Comparison of ENCODE assay signal across 8 cellular contexts in genomic region chr1:185720633-185721272, GRCh38. TPM values are rescaled to one million over a fixed set of nuclear protein-coding genes. Genes with fewer than 3 reads are reported as not detected.
A peak's percentile ranks its signal among the peaks of the same experiment; 100 is the strongest.
DNase-seq lines count a peak whose midpoint lies in the region; ATAC-seq and TF ChIP-seq lines count a peak whose summit lies in the region.

No MANE protein-coding gene starts in this region.

- ATAC-seq in foreskin keratinocyte (no peak), GM19351 (IDR thresholded peaks at IDR 0.05; ENCODE audit: unreplicated experiment) (no peak), GM19452 (IDR thresholded peaks at IDR 0.05; ENCODE audit: unreplicated experiment) (no peak)

- H3K4me3 ChIP-seq in smooth muscle cell, result no peak overlapping the region

- H3K9me3 ChIP-seq in smooth muscle cell (replicated peaks; ENCODE audit: low read depth), result no peaks in the 10 kb centered on the region

- H2AFZ ChIP-seq in smooth muscle cell (ENCODE audit: low read depth), result no peak overlapping the region

- peaks cover 4% of the 10 kb centered on the region for H3F3A ChIP-seq in smooth muscle cell (ENCODE audit: low read depth)

- H4K20me1 ChIP-seq in smooth muscle cell (ENCODE audit: low read depth), result no peaks in the 10 kb centered on the region

- no peaks in the 10 kb centered on the region for H3K27me3 ChIP-seq in foreskin keratinocyte
- no peaks in the 10 kb centered on the region for H3K27me3 ChIP-seq in smooth muscle cell (ENCODE audit: low read depth)

- TF ChIP-seq CTCF in foreskin keratinocyte (conservative IDR thresholded peaks at IDR 0.05) (peak; percentile 73), smooth muscle cell (IDR thresholded peaks at IDR 0.05; ENCODE audit: borderline replicate concordance, insufficient read depth, poor library complexity, severe bottlenecking) (peak; percentile 71)

- peak; percentile 9 to 42 for DNase-seq in NCI-H524 (lab: John Stamatoyannopoulos, UW)
- no peak for DNase-seq in NCI-H524 treated with DMSO at 0.1 percent for 48 hours (lab: John Stamatoyannopoulos, UW)
- peak; percentile 51 for DNase-seq in RKO (ENCODE audit: low spot score)
- DNase-seq in foreskin keratinocyte, result peak in 1 of 2 donors; percentile 39
- DNase-seq in smooth muscle cell (lab: John Stamatoyannopoulos, UW; ENCODE audit: unreplicated experiment), result no peak
- no peak for DNase-seq in activated CD8-positive, alpha-beta memory T cell treated with anti-CD3 and anti-CD28 coated beads, Interleukin-2, amount 50 U/mL, for 48 hours

- H3K27ac ChIP-seq in foreskin keratinocyte (no peak overlapping the region), smooth muscle cell (ENCODE audit: low read depth) (peak overlapping the region; percentile 46)

- H3K4me2 ChIP-seq in smooth muscle cell, result peak overlapping the region; percentile 1

- no peaks in the 10 kb centered on the region for H3K36me3 ChIP-seq in smooth muscle cell (ENCODE audit: low read depth)

- peaks cover 20% of the 10 kb centered on the region for H3K4me1 ChIP-seq in foreskin keratinocyte
- peaks cover 3% of the 10 kb centered on the region for H3K4me1 ChIP-seq in smooth muscle cell (ENCODE audit: low read depth)

- WGBS in smooth muscle cell (ENCODE audit: low lambda C conversion rate), result 11% methylated on average over 2 of the region's 2 CpGs

- H3K79me2 ChIP-seq in smooth muscle cell (ENCODE audit: low read depth), result no peaks in the 10 kb centered on the region

- H3K9ac ChIP-seq in smooth muscle cell (ENCODE audit: low read depth), result no peak overlapping the region

RNA-seq across cellular contexts. Expression of gene HMCN1, which starts 13.4 kb away (rescaled TPM):
- 0.46 and 0.85 TPM in 2 replicates for total RNA-seq in foreskin keratinocyte
- 0.06 and 0.10 TPM in 2 replicates for polyA plus RNA-seq in foreskin keratinocyte
- 118 and 123 TPM in 2 replicates for total RNA-seq in smooth muscle cell
- polyA plus RNA-seq in smooth muscle cell, result 15.3 and 18.9 TPM in 2 replicates

Comparison
In these comparisons a context has a peak if more than half of its experiments do, and no peak if none do; other contexts are left out.
1. DNase-seq: peak in NCI-H524 (2 of 2) and RKO (single experiment); none in NCI-H524 treated with DMSO at 0.1 percent for 48 hours (single experiment), smooth muscle cell (single experiment) and activated CD8-positive, alpha-beta memory T cell treated with anti-CD3 and anti-CD28 coated beads, Interleukin-2, amount 50 U/mL, for 48 hours (single experiment).
2. RNA of gene HMCN1, which starts 13.4 kb away (total RNA-seq): 118 to 123 TPM in smooth muscle cell; 0.46 to 0.85 TPM in foreskin keratinocyte; every median in the first group is over 10 times any median in the second.